Comparison of ENCODE assay signal across 25 cellular contexts in the genomic region with DNA sequence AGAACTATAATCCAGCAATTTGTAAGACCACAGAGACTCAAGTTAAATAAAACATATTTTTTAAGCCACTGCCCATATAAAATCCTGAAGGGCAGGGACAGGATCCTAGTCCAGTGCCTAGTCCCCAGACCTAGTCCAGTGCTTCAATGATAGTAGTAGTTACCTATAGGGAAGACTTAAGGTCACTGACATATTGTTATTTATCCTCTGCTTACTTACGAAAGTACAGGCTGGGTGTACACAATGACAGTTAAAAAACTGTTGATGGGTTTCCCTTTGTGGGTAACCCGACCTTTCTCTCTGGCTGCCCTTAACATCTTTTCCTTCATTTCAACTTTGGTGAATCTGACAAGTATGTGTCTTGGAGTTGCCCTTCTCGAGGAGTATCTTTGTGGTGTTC.
"Had no signal": no experiment of that assay in that cellular context is flagged by ENCODE, and none has a peak within 500 bp of the region (broad histone marks: within the 10 kb centered on the region; RNA-seq: fewer than 3 reads in every experiment).

No MANE protein-coding gene starts in this region.

- H3K4me1 ChIP-seq: left ventricle myocardium inferior, right atrium auricular region, suprapubic skin, uterus had no signal

- H3K4me3 ChIP-seq: hepatocyte, left ventricle myocardium inferior, lung, ovary, right atrium auricular region, skin epidermis, suprapubic skin, thoracic aorta, tibial artery, uterus had no signal

- H3K36me3 ChIP-seq: left ventricle myocardium inferior, ovary, right atrium auricular region, suprapubic skin, thoracic aorta, tibial artery, uterus had no signal

- H3K27ac Mint-ChIP-seq: mesothelial cell of epicardium; naive B cell; natural killer cell; progenitor cell of endocrine pancreas; stimulated activated effector memory CD8-positive, alpha-beta T cell treated with anti-CD3 and anti-CD28 coated beads, Interleukin-12 subunit alpha, Interleukin-12 subunit beta, amount 100 ng/mL, for 72 hours; stimulated activated naive CD8-positive, alpha-beta T cell treated with anti-CD3 and anti-CD28 coated beads, Interleukin-15, Interleukin-2, amounts not matched to agents 100 ng/mL and 50 ng/mL, for 24 hours had no signal

- H3K9me3 ChIP-seq: left ventricle myocardium inferior, ovary, right atrium auricular region, suprapubic skin, thoracic aorta, tibial artery, uterus had no signal

- H3K4me3 Mint-ChIP-seq: mesothelial cell of epicardium; naive B cell; natural killer cell; stimulated activated effector memory CD8-positive, alpha-beta T cell treated with anti-CD3 and anti-CD28 coated beads, Interleukin-12 subunit alpha, Interleukin-12 subunit beta, amount 100 ng/mL, for 72 hours; stimulated activated naive CD8-positive, alpha-beta T cell treated with anti-CD3 and anti-CD28 coated beads, Interleukin-15, Interleukin-2, amounts not matched to agents 100 ng/mL and 50 ng/mL, for 24 hours had no signal

- H3K27me3 Mint-ChIP-seq: naive B cell; progenitor cell of endocrine pancreas; stimulated activated naive CD8-positive, alpha-beta T cell treated with anti-CD3 and anti-CD28 coated beads, Interleukin-15, Interleukin-2, amounts not matched to agents 100 ng/mL and 50 ng/mL, for 24 hours had no signal

- H3K36me3 Mint-ChIP-seq: mesothelial cell of epicardium; naive B cell; natural killer cell; stimulated activated effector memory CD8-positive, alpha-beta T cell treated with anti-CD3 and anti-CD28 coated beads, Interleukin-12 subunit alpha, Interleukin-12 subunit beta, amount 100 ng/mL, for 72 hours had no signal

- H3K4me1 Mint-ChIP-seq: mesothelial cell of epicardium; naive B cell; natural killer cell; stimulated activated effector memory CD8-positive, alpha-beta T cell treated with anti-CD3 and anti-CD28 coated beads, Interleukin-12 subunit alpha, Interleukin-12 subunit beta, amount 100 ng/mL, for 72 hours had no signal

- H3K27ac ChIP-seq: hepatocyte, left ventricle myocardium inferior, ovary, right atrium auricular region, skin epidermis, suprapubic skin, thoracic aorta, tibial artery, uterus had no signal

- ATAC-seq: natural killer cell; sciatic nerve; stimulated activated effector memory CD8-positive, alpha-beta T cell treated with anti-CD3 and anti-CD28 coated beads, Interleukin-12 subunit alpha, Interleukin-12 subunit beta, amount 100 ng/mL, for 72 hours had no signal

- H3K27me3 ChIP-seq: hepatocyte, ovary, right atrium auricular region, suprapubic skin, tibial artery, uterus had no signal

- DNase-seq: islet precursor cell; left ventricle myocardium inferior; mesendoderm; naive B cell; natural killer cell; ovary; stimulated activated CD4-positive, alpha-beta T cell treated with anti-CD3 and anti-CD28 coated beads, Interleukin-12 subunit alpha, Interleukin-12 subunit beta, amount 100 ng/mL, for 4 hours; stimulated activated CD4-positive, alpha-beta T cell treated with anti-CD3 and anti-CD28 coated beads, Interleukin-15, amount 100 ng/mL, for 24 hours; stimulated activated CD4-positive, alpha-beta T cell treated with anti-CD3 and anti-CD28 coated beads, Interleukin-2, amount 100 ng/mL, for 24 hours; stimulated activated CD4-positive, alpha-beta T cell treated with anti-CD3 and anti-CD28 coated beads, Interleukin-4, amount 100 ng/mL, for 24 hours; stimulated activated naive CD4-positive, alpha-beta T cell; tibial artery; trophoblast cell; uterus had no signal
